In genomic region chr2:105809099-105809473, GRCh38 we compare ENCODE assay signal across 10 cellular contexts.
DNase-seq lines count a peak whose midpoint lies in the region; ATAC-seq and TF ChIP-seq lines count a peak whose summit lies in the region.
"Had no signal": no experiment of that assay in that cellular context is flagged by ENCODE, and none has a peak within 500 bp of the region (broad histone marks: within the 10 kb centered on the region; RNA-seq: fewer than 3 reads in every experiment).

No MANE protein-coding gene starts in this region.

- H3K27ac Mint-ChIP-seq in activated CD4-positive, alpha-beta T cell treated with anti-CD3 and anti-CD28 coated beads, Interleukin-2, amount 10 ng/mL, durations not matched to agents 7 days and 5 days, result peak overlapping the region; percentile 28
- H3K27ac Mint-ChIP-seq in naive B cell, result peak overlapping the region; percentile 72 to 97 (median 94)

- no peaks in the 10 kb centered on the region for H3K27me3 ChIP-seq in right cardiac atrium (ENCODE audit: control insufficient read depth, insufficient read depth)

- 96% methylated on average over 4 of the region's 4 CpGs for WGBS in right cardiac atrium

- H3K27me3 Mint-ChIP-seq in activated CD4-positive, alpha-beta T cell treated with anti-CD3 and anti-CD28 coated beads, Interleukin-2, amount 10 ng/mL, durations not matched to agents 7 days and 5 days, result no peaks in the 10 kb centered on the region
- H3K27me3 Mint-ChIP-seq in naive B cell, result no peaks in the 10 kb centered on the region

- CTCF ChIA-PET in activated CD4-positive, alpha-beta T cell treated with anti-CD3 and anti-CD28 coated beads, Interleukin-2, amount 10 ng/mL, durations not matched to agents 7 days and 5 days (lab: Charles Lee), result interaction anchor here (1.4 kb wide), 1 partner anchor 30 kb away, joined by 5 read pairs; no protein-coding TSS in a partner anchor

- DNase-seq in activated CD4-positive, alpha-beta T cell treated with anti-CD3 and anti-CD28 coated beads, Interleukin-2, amount 10 ng/mL, durations not matched to agents 7 days and 5 days, result no peak
- DNase-seq in naive B cell, result no peak
- no peak for DNase-seq in HuH-7.5 (ENCODE audit: low spot score)
- DNase-seq in AG08395 (ENCODE audit: low spot score), result no peak
- no peak for DNase-seq in right cardiac atrium
- DNase-seq: DMS53, left ventricle myocardium superior had no signal

- ATAC-seq in GM18520 (IDR thresholded peaks at IDR 0.05; ENCODE audit: unreplicated experiment) (peak; percentile 55), HG02610 (IDR thresholded peaks at IDR 0.05; ENCODE audit: unreplicated experiment) (peak; percentile 76), naive B cell (ENCODE audit: low read depth in 2 of 2) (peak; percentile 87 to 90), SK-N-SH treated with all-trans-retinoic acid at 6 μM for 48 hours (no peak), right cardiac atrium (no peak)
- ATAC-seq: left ventricle myocardium superior had no signal

- peaks cover 56% of the 10 kb centered on the region for H3K36me3 Mint-ChIP-seq in activated CD4-positive, alpha-beta T cell treated with anti-CD3 and anti-CD28 coated beads, Interleukin-2, amount 10 ng/mL, durations not matched to agents 7 days and 5 days (ENCODE audit: low read depth)
- peaks cover 9 to 17% of the 10 kb centered on the region in 2 donors for H3K36me3 Mint-ChIP-seq in naive B cell

- POLR2A ChIA-PET in activated CD4-positive, alpha-beta T cell treated with anti-CD3 and anti-CD28 coated beads, Interleukin-2, amount 10 ng/mL, durations not matched to agents 7 days and 5 days (lab: Charles Lee), result no interaction called here

- H3K4me3 ChIP-seq in right cardiac atrium (ENCODE audit: low read length), result no peak overlapping the region

- peaks cover 17% of the 10 kb centered on the region for H3K4me1 ChIP-seq in right cardiac atrium (ENCODE audit: control insufficient read depth, insufficient read depth, low read length)

- peaks cover 79% of the 10 kb centered on the region for H3K4me1 Mint-ChIP-seq in activated CD4-positive, alpha-beta T cell treated with anti-CD3 and anti-CD28 coated beads, Interleukin-2, amount 10 ng/mL, durations not matched to agents 7 days and 5 days
- H3K4me1 Mint-ChIP-seq in naive B cell, result peaks cover 69 to 93% (median 84%) of the 10 kb centered on the region in 3 donors

- no peak overlapping the region for H3K4me3 Mint-ChIP-seq in activated CD4-positive, alpha-beta T cell treated with anti-CD3 and anti-CD28 coated beads, Interleukin-2, amount 10 ng/mL, durations not matched to agents 7 days and 5 days
- H3K4me3 Mint-ChIP-seq in naive B cell, result peak overlapping the region in 6 of 8 donors; percentile 14 to 77 (median 64)

- no peaks in the 10 kb centered on the region for H3K9me3 ChIP-seq in right cardiac atrium (ENCODE audit: control insufficient read depth, low read length)

- H3K9me3 Mint-ChIP-seq in activated CD4-positive, alpha-beta T cell treated with anti-CD3 and anti-CD28 coated beads, Interleukin-2, amount 10 ng/mL, durations not matched to agents 7 days and 5 days, result peaks cover 2% of the 10 kb centered on the region
- H3K9me3 Mint-ChIP-seq in naive B cell, result peaks cover 0 to 3% (median 0%) of the 10 kb centered on the region in 7 donors

- intact Hi-C loops in right cardiac atrium (cut with DNase I), result no loop called here

- no peak overlapping the region for H3K27ac ChIP-seq in right cardiac atrium (ENCODE audit: low read length)

TF ChIP-seq in SK-N-SH treated with all-trans-retinoic acid at 6 μM for 48 hours, 23 proteins besides CTCF, POLR2A, EP300 and RAD21:
- TF ChIP-seq BACH2 (CRISPR knock-in tag; IDR thresholded peaks at IDR 0.05; ENCODE audit: borderline replicate concordance) (no peak), POU6F1 (CRISPR knock-in tag; IDR thresholded peaks at IDR 0.05; ENCODE audit: borderline replicate concordance, low read depth) (no peak), TCF4 (CRISPR knock-in tag; IDR thresholded peaks at IDR 0.05; ENCODE audit: borderline replicate concordance) (no peak), TOX (CRISPR knock-in tag; IDR thresholded peaks at IDR 0.05; ENCODE audit: borderline replicate concordance) (no peak), ESRRG (CRISPR knock-in tag; IDR thresholded peaks at IDR 0.05) (no peak), RARB (CRISPR knock-in tag; IDR thresholded peaks at IDR 0.05) (no peak), CSDC2 (CRISPR knock-in tag; IDR thresholded peaks at IDR 0.05) (no peak), ZC3H10 (CRISPR knock-in tag; IDR thresholded peaks at IDR 0.05) (no peak), GLIS3 (CRISPR knock-in tag; IDR thresholded peaks at IDR 0.05) (no peak), PPARA (CRISPR knock-in tag; IDR thresholded peaks at IDR 0.05; ENCODE audit: borderline replicate concordance) (no peak), CREB5 (CRISPR knock-in tag; IDR thresholded peaks at IDR 0.05; ENCODE audit: low read depth) (no peak), ZFP3 (CRISPR knock-in tag; IDR thresholded peaks at IDR 0.05) (no peak), ZNF8 (CRISPR knock-in tag; IDR thresholded peaks at IDR 0.05) (no peak), ZNF70 (CRISPR knock-in tag; IDR thresholded peaks at IDR 0.05) (no peak), OSR1 (CRISPR knock-in tag; IDR thresholded peaks at IDR 0.05) (no peak), PATZ1 (CRISPR knock-in tag; IDR thresholded peaks at IDR 0.05; ENCODE audit: borderline replicate concordance) (no peak), SNAI2 (CRISPR knock-in tag; IDR thresholded peaks at IDR 0.05) (no peak), ZFP30 (CRISPR knock-in tag; IDR thresholded peaks at IDR 0.05) (no peak), ARNTL (CRISPR knock-in tag; IDR thresholded peaks at IDR 0.05; ENCODE audit: borderline replicate concordance, low read depth) (no peak), ISL1 (CRISPR knock-in tag; IDR thresholded peaks at IDR 0.05) (no peak)

Comparison
In these comparisons a context has a peak if more than half of its experiments do, and no peak if none do; other contexts are left out.
1. ATAC-seq: peak in GM18520 (single experiment), HG02610 (single experiment) and naive B cell (2 of 2); none in SK-N-SH treated with all-trans-retinoic acid at 6 μM for 48 hours (single experiment) and right cardiac atrium (0 of 2).